Comparison of ENCODE assay signal across 33 cellular contexts in genomic region chr18:42137671-42138375, GRCh38.
DNase-seq lines count a peak whose midpoint lies in the region; ATAC-seq, FAIRE-seq and TF ChIP-seq lines count a peak whose summit lies in the region.
"Had no signal": no experiment of that assay in that cellular context is flagged by ENCODE, and none has a peak within 500 bp of the region (broad histone marks: within the 10 kb centered on the region; RNA-seq: fewer than 3 reads in every experiment).

No MANE protein-coding gene starts in this region.

- H3K27me3 Mint-ChIP-seq in activated T-cell treated with anti-CD3 and anti-CD28 coated beads, Interleukin-2, amount 50 U/mL, for 4 hours (ENCODE audit: low read depth): no peaks in the 10 kb centered on the region

- H3K27ac ChIP-seq in neural cell (ENCODE audit: low read length) (peak overlapping the region; percentile 63), small intestine (ENCODE audit: low read depth in 1 of 2, low read length in 1 of 2) (no peak overlapping the region)
- H3K27ac ChIP-seq: brain microvascular endothelial cell, gastrocnemius medialis, hepatocyte, pancreas, suprapubic skin, upper lobe of right lung, WERI-Rb-1 had no signal

- H3K9me3 Mint-ChIP-seq in activated T-cell treated with anti-CD3 and anti-CD28 coated beads, Interleukin-2, amount 50 U/mL, for 4 hours: peaks cover 12% of the 10 kb centered on the region

- WGBS in small intestine, 3 donors: 81 to 86% (median 83%) methylated on average over 3 of the region's 3 CpGs

- FAIRE-seq in small intestine (lab: Jason Lieb, UNC): no peak
- FAIRE-seq: endothelial cell of umbilical vein, GM12892, H54, pancreas had no signal

- H4K20me1 ChIP-seq in neural cell (ENCODE audit: insufficient read depth): no peaks in the 10 kb centered on the region

- H3K4me3 Mint-ChIP-seq in activated T-cell treated with anti-CD3 and anti-CD28 coated beads, Interleukin-2, amount 50 U/mL, for 4 hours: no peak overlapping the region
- H3K4me3 Mint-ChIP-seq: activated naive CD4-positive, alpha-beta T cell treated with anti-CD3 and anti-CD28 coated beads, Interleukin-2, amount 50 U/mL, for 24 hours; CD14-positive monocyte; nephron progenitor cell; T-cell had no signal

- H3K36me3 ChIP-seq in neural cell (ENCODE audit: insufficient read depth, low read length) (no peaks in the 10 kb centered on the region), small intestine (ENCODE audit: control insufficient read depth in 2 of 2, insufficient read depth in 2 of 2, low read length in 2 of 2) (no peaks in the 10 kb centered on the region)
- H3K36me3 ChIP-seq: brain microvascular endothelial cell, gastrocnemius medialis, pancreas, suprapubic skin, upper lobe of right lung, WERI-Rb-1 had no signal

- peak; percentile 27 for TF ChIP-seq EP300 in neural cell (conservative IDR thresholded peaks at IDR 0.05; ENCODE audit: poor library complexity, severe bottlenecking)

- TF ChIP-seq CTCF in neural cell (IDR thresholded peaks at IDR 0.05; ENCODE audit: poor library complexity, severe bottlenecking): no peak

- DNase-seq in NCI-H1105 treated with DMSO at 0.1 percent for 48 hours (lab: John Stamatoyannopoulos, UW) (peak; percentile 31), NCI-H1105 (lab: John Stamatoyannopoulos, UW) (no peak), NCI-H1436 (lab: John Stamatoyannopoulos, UW) (peak; percentile 22), NCI-H774 (lab: John Stamatoyannopoulos, UW) (peak; percentile 17), mesenteric fat pad (ENCODE audit: low spot score) (no peak), small intestine (no peak)
- no peak for DNase-seq in activated T-cell treated with anti-CD3 and anti-CD28 coated beads, Interleukin-2, amount 50 U/mL, for 4 hours
- DNase-seq: activated CD4-positive, alpha-beta T cell treated with anti-CD3 and anti-CD28 coated beads for 4 hours; amniotic stem cell; brain microvascular endothelial cell; gastrocnemius medialis; KG1; left cardiac atrium; mammary epithelial cell; NCI-H1694 treated with DMSO at 0.1 percent for 48 hours; NCI-H345; NCI-H82; nephron progenitor cell; pancreas; RPMI8226; stimulated activated naive CD4-positive, alpha-beta T cell; T-cell; upper lobe of right lung; WERI-Rb-1 had no signal

- H3K4me1 Mint-ChIP-seq in activated T-cell treated with anti-CD3 and anti-CD28 coated beads, Interleukin-2, amount 50 U/mL, for 4 hours (ENCODE audit: low read depth): no peaks in the 10 kb centered on the region
- H3K4me1 Mint-ChIP-seq: activated naive CD4-positive, alpha-beta T cell treated with anti-CD3 and anti-CD28 coated beads, Interleukin-2, amount 50 U/mL, for 24 hours; CD14-positive monocyte; T-cell had no signal

- H2AFZ ChIP-seq in neural cell (ENCODE audit: low read depth, low read length): no peak overlapping the region
- H2AFZ ChIP-seq: hepatocyte had no signal

- no peak for TF ChIP-seq RAD21 in neural cell (conservative IDR thresholded peaks at IDR 0.05)

- H3K79me2 ChIP-seq in neural cell (replicated peaks; ENCODE audit: insufficient read depth, low read length): no peaks in the 10 kb centered on the region
- H3K79me2 ChIP-seq: hepatocyte had no signal

- no peaks in the 10 kb centered on the region for H3K9me2 ChIP-seq in neural cell (ENCODE audit: insufficient read depth, low read length)

- no peak for ATAC-seq in activated T-cell treated with anti-CD3 and anti-CD28 coated beads, Interleukin-2, amount 50 U/mL, for 4 hours
- ATAC-seq: gastrocnemius medialis, left cardiac atrium, T-cell, upper lobe of right lung had no signal

- H3K9me3 ChIP-seq in neural cell (ENCODE audit: low read length): peaks cover 9% of the 10 kb centered on the region
- H3K9me3 ChIP-seq in small intestine (ENCODE audit: control insufficient read depth, low read depth): no peaks in the 10 kb centered on the region
- H3K9me3 ChIP-seq: gastrocnemius medialis, pancreas had no signal

- H3K27me3 ChIP-seq in neural cell (ENCODE audit: insufficient read depth, low read depth, low read length): no peaks in the 10 kb centered on the region
- H3K27me3 ChIP-seq in small intestine (ENCODE audit: control insufficient read depth in 2 of 2, insufficient read depth in 2 of 2, low read length in 2 of 2): no peaks in the 10 kb centered on the region
- H3K27me3 ChIP-seq: brain microvascular endothelial cell, gastrocnemius medialis, hepatocyte, pancreas, suprapubic skin, upper lobe of right lung had no signal

- no peaks in the 10 kb centered on the region for H3F3A ChIP-seq in neural cell (ENCODE audit: insufficient read depth, low read length, poor library complexity, severe bottlenecking)

- no peaks in the 10 kb centered on the region for H3K4me1 ChIP-seq in small intestine (ENCODE audit: control insufficient read depth in 2 of 2, insufficient read depth in 1 of 2, low read depth in 1 of 2, low read length in 1 of 2)
- H3K4me1 ChIP-seq: gastrocnemius medialis, pancreas, suprapubic skin, upper lobe of right lung had no signal

- H3K4me3 ChIP-seq in neural cell (ENCODE audit: low read length): peak overlapping the region; percentile 11
- H3K4me3 ChIP-seq in small intestine (ENCODE audit: low read depth in 1 of 2, low read length in 2 of 2): no peak overlapping the region
- H3K4me3 ChIP-seq: gastrocnemius medialis, hepatocyte, pancreas, smooth muscle cell, suprapubic skin, upper lobe of right lung had no signal

- H3K9ac ChIP-seq in neural cell (ENCODE audit: low read length): peak overlapping the region; percentile 26

- no peaks in the 10 kb centered on the region for H3K36me3 Mint-ChIP-seq in activated T-cell treated with anti-CD3 and anti-CD28 coated beads, Interleukin-2, amount 50 U/mL, for 4 hours (ENCODE audit: insufficient read depth)
- H3K36me3 Mint-ChIP-seq: CD14-positive monocyte had no signal

- H3K4me2 ChIP-seq in neural cell (ENCODE audit: low read length): peak overlapping the region; percentile 3
- H3K4me2 ChIP-seq: hepatocyte, smooth muscle cell had no signal

TF ChIP-seq in neural cell, 6 proteins besides CTCF, POLR2A, EP300 and RAD21:
- TF ChIP-seq POLR2AphosphoS5 (IDR thresholded peaks at IDR 0.05) (no peak), MXI1 (conservative IDR thresholded peaks at IDR 0.05; ENCODE audit: poor library complexity, severe bottlenecking) (no peak), SMC3 (conservative IDR thresholded peaks at IDR 0.05; ENCODE audit: poor library complexity) (no peak), TAF1 (IDR thresholded peaks at IDR 0.05; ENCODE audit: low read depth) (no peak), EZH2 (IDR thresholded peaks at IDR 0.05; ENCODE audit: borderline replicate concordance, insufficient read depth, low read length, poor library complexity, severe bottlenecking) (no peak)
- TF ChIP-seq, protein P1, sequence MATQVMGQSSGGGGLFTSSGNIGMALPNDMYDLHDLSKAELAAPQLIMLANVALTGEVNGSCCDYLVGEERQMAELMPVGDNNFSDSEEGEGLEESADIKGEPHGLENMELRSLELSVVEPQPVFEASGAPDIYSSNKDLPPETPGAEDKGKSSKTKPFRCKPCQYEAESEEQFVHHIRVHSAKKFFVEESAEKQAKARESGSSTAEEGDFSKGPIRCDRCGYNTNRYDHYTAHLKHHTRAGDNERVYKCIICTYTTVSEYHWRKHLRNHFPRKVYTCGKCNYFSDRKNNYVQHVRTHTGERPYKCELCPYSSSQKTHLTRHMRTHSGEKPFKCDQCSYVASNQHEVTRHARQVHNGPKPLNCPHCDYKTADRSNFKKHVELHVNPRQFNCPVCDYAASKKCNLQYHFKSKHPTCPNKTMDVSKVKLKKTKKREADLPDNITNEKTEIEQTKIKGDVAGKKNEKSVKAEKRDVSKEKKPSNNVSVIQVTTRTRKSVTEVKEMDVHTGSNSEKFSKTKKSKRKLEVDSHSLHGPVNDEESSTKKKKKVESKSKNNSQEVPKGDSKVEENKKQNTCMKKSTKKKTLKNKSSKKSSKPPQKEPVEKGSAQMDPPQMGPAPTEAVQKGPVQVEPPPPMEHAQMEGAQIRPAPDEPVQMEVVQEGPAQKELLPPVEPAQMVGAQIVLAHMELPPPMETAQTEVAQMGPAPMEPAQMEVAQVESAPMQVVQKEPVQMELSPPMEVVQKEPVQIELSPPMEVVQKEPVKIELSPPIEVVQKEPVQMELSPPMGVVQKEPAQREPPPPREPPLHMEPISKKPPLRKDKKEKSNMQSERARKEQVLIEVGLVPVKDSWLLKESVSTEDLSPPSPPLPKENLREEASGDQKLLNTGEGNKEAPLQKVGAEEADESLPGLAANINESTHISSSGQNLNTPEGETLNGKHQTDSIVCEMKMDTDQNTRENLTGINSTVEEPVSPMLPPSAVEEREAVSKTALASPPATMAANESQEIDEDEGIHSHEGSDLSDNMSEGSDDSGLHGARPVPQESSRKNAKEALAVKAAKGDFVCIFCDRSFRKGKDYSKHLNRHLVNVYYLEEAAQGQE (IDR thresholded peaks at IDR 0.05; ENCODE audit: borderline replicate concordance): no peak

Comparison
In these comparisons a context has a peak if more than half of its experiments do, and no peak if none do; other contexts are left out.
1. DNase-seq: peak in NCI-H1105 treated with DMSO at 0.1 percent for 48 hours (single experiment), NCI-H1436 (single experiment) and NCI-H774 (single experiment); none in NCI-H1105 (single experiment), mesenteric fat pad (single experiment), activated T-cell treated with anti-CD3 and anti-CD28 coated beads, Interleukin-2, amount 50 U/mL, for 4 hours (single experiment) and small intestine (single experiment).